18 cellular contexts compared by ENCODE assay signal in the genomic region with DNA sequence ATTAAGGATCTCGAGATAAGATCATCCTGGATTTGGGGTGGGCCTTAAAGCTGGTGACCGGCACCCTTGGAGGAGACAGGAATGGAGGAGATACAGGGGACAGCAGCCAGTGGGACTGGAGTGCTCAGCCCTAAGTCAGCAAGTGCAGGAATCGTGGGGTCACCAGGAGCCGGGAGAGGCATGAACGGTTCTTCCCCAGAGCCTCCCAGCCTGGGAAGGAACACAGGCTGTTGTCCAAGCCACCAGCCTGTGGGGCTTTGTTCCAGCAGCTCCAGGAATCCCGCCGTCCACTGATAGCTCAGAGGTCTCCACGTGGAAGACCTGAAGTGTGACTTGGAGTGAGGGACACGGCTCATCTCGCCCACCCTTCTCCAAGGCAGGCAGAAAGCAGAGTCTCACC. TPM values are rescaled to one million over a fixed set of nuclear protein-coding genes. Genes with fewer than 3 reads are reported as not detected.
DNase-seq lines count a peak whose midpoint lies in the region; ATAC-seq and TF ChIP-seq lines count a peak whose summit lies in the region.
"Had no signal": no experiment of that assay in that cellular context is flagged by ENCODE, and none has a peak within 500 bp of the region (broad histone marks: within the 10 kb centered on the region; RNA-seq: fewer than 3 reads in every experiment).

No MANE protein-coding gene starts in this region.

- no peaks in the 10 kb centered on the region for H3K9me3 Mint-ChIP-seq in activated CD8-positive, alpha-beta T cell treated with anti-CD3 and anti-CD28 coated beads for 36 hours
- no peaks in the 10 kb centered on the region for H3K9me3 Mint-ChIP-seq in activated CD8-positive, alpha-beta T cell treated with anti-CD3 and anti-CD28 coated beads, Interleukin-2, amount 10 ng/mL, durations not matched to agents 7 days and 5 days (ENCODE audit: insufficient read depth)
- no peaks in the 10 kb centered on the region for H3K9me3 Mint-ChIP-seq in dendritic cell treated with granulocyte-macrophage colony-stimulating factor and Interleukin-4, amounts not matched to agents 40 ng/mL and 50 ng/mL, for 4 days
- no peaks in the 10 kb centered on the region for H3K9me3 Mint-ChIP-seq in nephron progenitor cell
- H3K9me3 Mint-ChIP-seq: CD4-positive, CD25-positive, alpha-beta regulatory T cell; GM23338; HFFc6; IgD-negative memory B cell had no signal

- peaks cover 4% of the 10 kb centered on the region for H3K9me1 ChIP-seq in IMR-90 (ENCODE audit: insufficient read depth, low read length)

- no peak for TF ChIP-seq CTCF in activated CD8-positive, alpha-beta T cell treated with anti-CD3 and anti-CD28 coated beads for 36 hours (IDR thresholded peaks at IDR 0.05)
- TF ChIP-seq CTCF in IMR-90 (conservative IDR thresholded peaks at IDR 0.05; ENCODE audit: low read depth, low read length) = no peak
- TF ChIP-seq CTCF in nephron progenitor cell (IDR thresholded peaks at IDR 0.05) = no peak

- H3K18ac ChIP-seq in IMR-90 (ENCODE audit: low read depth, low read length) = no peak overlapping the region

- H3K4ac ChIP-seq in IMR-90 (ENCODE audit: low read depth, low read length) = no peak overlapping the region

- H4K5ac ChIP-seq in IMR-90 (ENCODE audit: low read depth, low read length) = no peak overlapping the region

- no peak overlapping the region for H2BK120ac ChIP-seq in IMR-90 (ENCODE audit: low read depth, low read length)

- no peak overlapping the region for H3K9ac ChIP-seq in IMR-90 (ENCODE audit: low read depth, low read length)
- H3K9ac ChIP-seq: BLaER1 treated with 17β-estradiol and CSF1 and Interleukin-3, amounts not matched to agents 10 nM and 100 nM had no signal

- no peak overlapping the region for H3K14ac ChIP-seq in IMR-90 (replicated peaks; ENCODE audit: low read depth, low read length)

- no peak overlapping the region for H3K4me2 ChIP-seq in IMR-90 (ENCODE audit: low read depth, low read length)
- H3K4me2 ChIP-seq: BLaER1 treated with 17β-estradiol and CSF1 and Interleukin-3, amounts not matched to agents 10 nM and 100 nM; GM23338 had no signal

- POLR2A ChIA-PET in activated CD8-positive, alpha-beta T cell treated with anti-CD3 and anti-CD28 coated beads for 36 hours (lab: Charles Lee) = no interaction called here
- POLR2A ChIA-PET in activated CD8-positive, alpha-beta T cell treated with anti-CD3 and anti-CD28 coated beads, Interleukin-2, amount 10 ng/mL, durations not matched to agents 7 days and 5 days (lab: Charles Lee) = no interaction called here
- POLR2A ChIA-PET in IMR-90 (lab: Charles Lee; ENCODE audit: unreplicated experiment) = interaction anchor here (0.5 kb wide), 1 partner anchor 16 kb away, joined by 3 read pairs; no protein-coding TSS in a partner anchor

- H2BK5ac ChIP-seq in IMR-90 (ENCODE audit: low read depth, low read length, poor library complexity, severe bottlenecking) = no peak overlapping the region

- H3K4me1 ChIP-seq in IMR-90 (ENCODE audit: control insufficient read depth, insufficient read depth, low read length) = peaks cover 5% of the 10 kb centered on the region; the same call in 1 of the 2 replicates

- no peak overlapping the region for H2AK5ac ChIP-seq in IMR-90 (ENCODE audit: low read depth, low read length)

- H3K23ac ChIP-seq in IMR-90 (ENCODE audit: low read depth, low read length) = no peak overlapping the region

- no peak for DNase-seq in activated CD8-positive, alpha-beta T cell treated with anti-CD3 and anti-CD28 coated beads for 36 hours
- no peak for DNase-seq in activated CD8-positive, alpha-beta T cell treated with anti-CD3 and anti-CD28 coated beads, Interleukin-2, amount 10 ng/mL, durations not matched to agents 7 days and 5 days
- DNase-seq in IMR-90 (no peak), nephron progenitor cell (no peak), Ammon's horn (ENCODE audit: low spot score) (no peak)
- DNase-seq: AML-193, Calu3, DMS 273 treated with DMSO at 0.1 percent for 48 hours, HFFc6 had no signal

- intact Hi-C loops in activated CD8-positive, alpha-beta T cell treated with anti-CD3 and anti-CD28 coated beads for 36 hours (cut with micrococcal nuclease) = no loop called here
- intact Hi-C loops in IMR-90 (cut with micrococcal nuclease) = no loop called here
- intact Hi-C loops in dendritic cell treated with granulocyte-macrophage colony-stimulating factor and Interleukin-4, amounts not matched to agents 40 ng/mL and 50 ng/mL, for 4 days (cut with micrococcal nuclease) = no loop called here

- no peak overlapping the region for H3K27ac ChIP-seq in IMR-90 (ENCODE audit: insufficient read depth, low read length)
- H3K27ac ChIP-seq: 22Rv1 had no signal

- no peak overlapping the region for H4K8ac ChIP-seq in IMR-90 (ENCODE audit: low read depth in 2 of 2, low read length in 2 of 2)

- H3K79me1 ChIP-seq in IMR-90 (ENCODE audit: low read depth in 1 of 2, low read length in 2 of 2) = peaks cover 3 to 13% of the 10 kb centered on the region in 2 experiments; a peak in 3 of 4 replicates

- H3K4me3 ChIP-seq in IMR-90 (ENCODE audit: insufficient read depth, low read depth, low read length) = no peak overlapping the region
- H3K4me3 ChIP-seq: BLaER1 treated with 17β-estradiol and CSF1 and Interleukin-3, amounts not matched to agents 10 nM and 100 nM; GM23338; HAP-1 had no signal

- no peaks in the 10 kb centered on the region for H3K36me3 ChIP-seq in IMR-90 (ENCODE audit: control insufficient read depth, insufficient read depth, low read length)

- H3K27me3 ChIP-seq in IMR-90 (ENCODE audit: control insufficient read depth, insufficient read depth, low read length) = no peaks in the 10 kb centered on the region
- H3K27me3 ChIP-seq: BLaER1 treated with 17β-estradiol and CSF1 and Interleukin-3, amounts not matched to agents 10 nM and 100 nM had no signal

- H3K27me3 Mint-ChIP-seq in activated CD8-positive, alpha-beta T cell treated with anti-CD3 and anti-CD28 coated beads for 36 hours = no peaks in the 10 kb centered on the region
- H3K27me3 Mint-ChIP-seq in activated CD8-positive, alpha-beta T cell treated with anti-CD3 and anti-CD28 coated beads, Interleukin-2, amount 10 ng/mL, durations not matched to agents 7 days and 5 days (ENCODE audit: low read depth) = no peaks in the 10 kb centered on the region
- H3K27me3 Mint-ChIP-seq in dendritic cell treated with granulocyte-macrophage colony-stimulating factor and Interleukin-4, amounts not matched to agents 40 ng/mL and 50 ng/mL, for 4 days = no peaks in the 10 kb centered on the region
- peaks cover 25% of the 10 kb centered on the region for H3K27me3 Mint-ChIP-seq in nephron progenitor cell (ENCODE audit: low read depth, poor library complexity)
- H3K27me3 Mint-ChIP-seq: IgD-negative memory B cell had no signal

- H4K91ac ChIP-seq in IMR-90 (ENCODE audit: insufficient read depth, low read depth, low read length) = no peak overlapping the region

- H4K20me1 ChIP-seq in IMR-90 (ENCODE audit: insufficient read depth, low read length) = peaks cover 22% of the 10 kb centered on the region

- H3K36me3 Mint-ChIP-seq in activated CD8-positive, alpha-beta T cell treated with anti-CD3 and anti-CD28 coated beads for 36 hours (ENCODE audit: low read depth) = peaks cover 13% of the 10 kb centered on the region
- peaks cover 4% of the 10 kb centered on the region for H3K36me3 Mint-ChIP-seq in activated CD8-positive, alpha-beta T cell treated with anti-CD3 and anti-CD28 coated beads, Interleukin-2, amount 10 ng/mL, durations not matched to agents 7 days and 5 days (ENCODE audit: low read depth)
- peaks cover 9% of the 10 kb centered on the region for H3K36me3 Mint-ChIP-seq in dendritic cell treated with granulocyte-macrophage colony-stimulating factor and Interleukin-4, amounts not matched to agents 40 ng/mL and 50 ng/mL, for 4 days (ENCODE audit: low read depth)
- H3K36me3 Mint-ChIP-seq in nephron progenitor cell (ENCODE audit: low read depth) = no peaks in the 10 kb centered on the region
- H3K36me3 Mint-ChIP-seq: CD4-positive, CD25-positive, alpha-beta regulatory T cell; IgD-negative memory B cell had no signal

- no peaks in the 10 kb centered on the region for H3K9me3 ChIP-seq in IMR-90 (ENCODE audit: control insufficient read depth, insufficient read depth, low read length)
- H3K9me3 ChIP-seq: BLaER1 treated with 17β-estradiol and CSF1 and Interleukin-3, amounts not matched to agents 10 nM and 100 nM; HAP-1 had no signal

- no peak overlapping the region for H2BK20ac ChIP-seq in IMR-90 (ENCODE audit: low read depth, low read length)

- CTCF ChIA-PET in activated CD8-positive, alpha-beta T cell treated with anti-CD3 and anti-CD28 coated beads for 36 hours (lab: Charles Lee) = no interaction called here
- CTCF ChIA-PET in activated CD8-positive, alpha-beta T cell treated with anti-CD3 and anti-CD28 coated beads, Interleukin-2, amount 10 ng/mL, durations not matched to agents 7 days and 5 days (lab: Charles Lee) = no interaction called here
- CTCF ChIA-PET in IMR-90 (lab: Yijun Ruan, JAX) = no interaction called here

- BruUV-seq in IMR-90 (replicated peaks; lab: Mats Ljungman, UMichigan) = no TSS peak

- no peak overlapping the region for H2AK9ac ChIP-seq in IMR-90 (replicated peaks; ENCODE audit: low read depth, low read length, poor library complexity)

- H3K4me3 Mint-ChIP-seq in activated CD8-positive, alpha-beta T cell treated with anti-CD3 and anti-CD28 coated beads for 36 hours = no peak overlapping the region
- no peak overlapping the region for H3K4me3 Mint-ChIP-seq in activated CD8-positive, alpha-beta T cell treated with anti-CD3 and anti-CD28 coated beads, Interleukin-2, amount 10 ng/mL, durations not matched to agents 7 days and 5 days
- no peak overlapping the region for H3K4me3 Mint-ChIP-seq in dendritic cell treated with granulocyte-macrophage colony-stimulating factor and Interleukin-4, amounts not matched to agents 40 ng/mL and 50 ng/mL, for 4 days
- H3K4me3 Mint-ChIP-seq in nephron progenitor cell = no peak overlapping the region
- H3K4me3 Mint-ChIP-seq: GM23338, HFFc6 had no signal

- H2AFZ ChIP-seq in IMR-90 (replicated peaks; ENCODE audit: low read length, poor library complexity) = peak overlapping the region; percentile 48
- H2AFZ ChIP-seq: GM23338 had no signal

- peak overlapping the region; percentile 34 for H3K27ac Mint-ChIP-seq in activated CD8-positive, alpha-beta T cell treated with anti-CD3 and anti-CD28 coated beads for 36 hours
- H3K27ac Mint-ChIP-seq in activated CD8-positive, alpha-beta T cell treated with anti-CD3 and anti-CD28 coated beads, Interleukin-2, amount 10 ng/mL, durations not matched to agents 7 days and 5 days = no peak overlapping the region
- peak overlapping the region; percentile 52 for H3K27ac Mint-ChIP-seq in dendritic cell treated with granulocyte-macrophage colony-stimulating factor and Interleukin-4, amounts not matched to agents 40 ng/mL and 50 ng/mL, for 4 days
- H3K27ac Mint-ChIP-seq in nephron progenitor cell = peak overlapping the region; percentile 79
- H3K27ac Mint-ChIP-seq: GM23338, HFFc6 had no signal

- dilution Hi-C loops in IMR-90 (cut with HindIII; ENCODE audit: low sequenced_read_pairs, unreplicated experiment) = no loop called here

- no peak overlapping the region for H3K56ac ChIP-seq in IMR-90 (ENCODE audit: extremely low read depth, insufficient read depth, low read length)

- TF ChIP-seq RAD21 in IMR-90 (IDR thresholded peaks at IDR 0.05; ENCODE audit: low read length) = no peak

- peaks cover 11% of the 10 kb centered on the region for H3K4me1 Mint-ChIP-seq in activated CD8-positive, alpha-beta T cell treated with anti-CD3 and anti-CD28 coated beads for 36 hours (ENCODE audit: low read depth)
- H3K4me1 Mint-ChIP-seq in activated CD8-positive, alpha-beta T cell treated with anti-CD3 and anti-CD28 coated beads, Interleukin-2, amount 10 ng/mL, durations not matched to agents 7 days and 5 days (ENCODE audit: low read depth) = peaks cover 15% of the 10 kb centered on the region
- peaks cover 43% of the 10 kb centered on the region for H3K4me1 Mint-ChIP-seq in dendritic cell treated with granulocyte-macrophage colony-stimulating factor and Interleukin-4, amounts not matched to agents 40 ng/mL and 50 ng/mL, for 4 days (ENCODE audit: low read depth)
- peaks cover 45% of the 10 kb centered on the region for H3K4me1 Mint-ChIP-seq in nephron progenitor cell

- ATAC-seq in activated CD8-positive, alpha-beta T cell treated with anti-CD3 and anti-CD28 coated beads for 36 hours = no peak
- ATAC-seq in activated CD8-positive, alpha-beta T cell treated with anti-CD3 and anti-CD28 coated beads, Interleukin-2, amount 10 ng/mL, durations not matched to agents 7 days and 5 days = no peak
- ATAC-seq in IMR-90 (ENCODE audit: low read depth) (no peak), HG02610 (IDR thresholded peaks at IDR 0.05; ENCODE audit: unreplicated experiment) (no peak), GM21447 (IDR thresholded peaks at IDR 0.05; ENCODE audit: unreplicated experiment) (no peak)
- ATAC-seq: GM23338 had no signal

- TF ChIP-seq POLR2A in IMR-90 (IDR thresholded peaks at IDR 0.05; ENCODE audit: low read depth, low read length) = no peak

- in situ Hi-C loops in IMR-90 (cut with MboI; ENCODE audit: low sequenced_read_pairs) = no loop called here

- H2BK15ac ChIP-seq in IMR-90 (ENCODE audit: low read depth, low read length) = no peak overlapping the region

- WGBS in IMR-90 (ENCODE audit: extremely low coverage in 2 of 2, insufficient read length in 1 of 2), 2 experiments = no CpG with 5 or more reads among the region's 10 CpGs

RNA-seq across cellular contexts. Expression of gene WDR45B, which starts 2.5 kb away (rescaled TPM):
- 100 to 1,000 TPM; 127 to 132 TPM for total RNA-seq in activated CD8-positive, alpha-beta T cell treated with anti-CD3 and anti-CD28 coated beads for 36 hours
- 10 to 100 TPM; 38.2 to 40.2 TPM for total RNA-seq in activated CD8-positive, alpha-beta T cell treated with anti-CD3 and anti-CD28 coated beads, Interleukin-2, amount 10 ng/mL, durations not matched to agents 7 days and 5 days
- 65.8 and 98.2 TPM in 2 replicates for total RNA-seq in IMR-90 (2012; rRNA removed)
- 99.1 and 110 TPM in 2 replicates for polyA plus RNA-seq in IMR-90 (2012; rRNA removed)
- 56.2 and 79.8 TPM in 2 replicates for polyA plus RNA-seq in IMR-90 (2012; cell fraction: cytosol; rRNA removed)
- polyA plus RNA-seq in IMR-90 (2012; cell fraction: nucleus; rRNA removed; ENCODE audit: low replicate concordance) = 92.4 and 155 TPM in 2 replicates

RNA-seq across cellular contexts. Expression of gene RAB40B, which starts 47.8 kb away (rescaled TPM):
- 1 to 10 TPM; 1.6 to 3.4 TPM for total RNA-seq in activated CD8-positive, alpha-beta T cell treated with anti-CD3 and anti-CD28 coated beads for 36 hours
- 1 to 10 TPM; 1.3 to 2.2 TPM for total RNA-seq in activated CD8-positive, alpha-beta T cell treated with anti-CD3 and anti-CD28 coated beads, Interleukin-2, amount 10 ng/mL, durations not matched to agents 7 days and 5 days
- 10.8 and 14.9 TPM in 2 replicates for total RNA-seq in IMR-90 (2012; rRNA removed)
- polyA plus RNA-seq in IMR-90 (2012; rRNA removed) = 20.0 and 26.1 TPM in 2 replicates
- polyA plus RNA-seq in IMR-90 (2012; cell fraction: cytosol; rRNA removed) = 22.2 and 40.3 TPM in 2 replicates
- 16.9 and 51.7 TPM in 2 replicates for polyA plus RNA-seq in IMR-90 (2012; cell fraction: nucleus; rRNA removed; ENCODE audit: low replicate concordance)
